21 cellular contexts compared by ENCODE assay signal in the genomic region with DNA sequence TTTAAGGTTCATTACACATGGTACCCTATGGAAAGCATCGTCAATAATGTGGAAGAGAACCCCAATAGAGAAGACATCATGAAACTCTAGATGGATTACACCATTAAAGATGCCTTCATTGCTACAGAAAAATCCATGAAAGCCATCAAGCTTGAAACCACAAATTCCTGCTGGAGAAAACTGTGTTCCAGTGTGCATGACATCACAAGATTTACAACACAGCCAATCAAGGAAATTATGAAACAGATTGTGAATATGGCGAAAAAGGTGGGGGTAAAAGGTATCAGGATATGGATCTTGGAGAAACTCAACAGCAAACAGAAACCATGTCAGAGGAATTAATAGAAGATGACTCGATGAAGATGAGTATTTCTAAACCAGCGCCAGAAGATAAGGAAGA.
A peak's percentile ranks its signal among the peaks of the same experiment; 100 is the strongest.
DNase-seq lines count a peak whose midpoint lies in the region; ATAC-seq and TF ChIP-seq lines count a peak whose summit lies in the region.
"Had no signal": no experiment of that assay in that cellular context is flagged by ENCODE, and none has a peak within 500 bp of the region (broad histone marks: within the 10 kb centered on the region; RNA-seq: fewer than 3 reads in every experiment).

No MANE protein-coding gene starts in this region.

- no peak overlapping the region for H3K27ac Mint-ChIP-seq in glutamatergic neuron (ENCODE audit: unreplicated experiment)
- H3K27ac Mint-ChIP-seq: B cell; CD4-positive, CD25-positive, alpha-beta regulatory T cell; CD8-positive, alpha-beta T cell had no signal

- DNase-seq in ACHN: peak; percentile 23
- peak; percentile 1 for DNase-seq in Caki2 (ENCODE audit: low read depth)
- DNase-seq in amniotic epithelial cell (ENCODE audit: low read depth): peak; percentile 3
- peak; percentile 9 for DNase-seq in kidney epithelial cell (ENCODE audit: low read depth)
- DNase-seq in MV-4-11 (lab: John Stamatoyannopoulos, UW): no peak
- no peak for DNase-seq in iPS-NIHi11 (ENCODE audit: low spot score)
- no peak for DNase-seq in glutamatergic neuron
- DNase-seq: Caco-2; CD4-positive, CD25-positive, alpha-beta regulatory T cell; CD8-positive, alpha-beta T cell; DMS 273 treated with DMSO at 0.1 percent for 48 hours; DMS79; EL; GDM1; GM23248; H7; HCEC 1CT had no signal

- no peaks in the 10 kb centered on the region for H3K27me3 ChIP-seq in kidney epithelial cell (ENCODE audit: control insufficient read depth, insufficient read depth, low read length)
- H3K27me3 ChIP-seq: BLaER1 had no signal

- no peaks in the 10 kb centered on the region for H3K4me1 Mint-ChIP-seq in glutamatergic neuron (ENCODE audit: low read depth, unreplicated experiment)
- H3K4me1 Mint-ChIP-seq: B cell; CD4-positive, CD25-positive, alpha-beta regulatory T cell had no signal

- H3K4me3 Mint-ChIP-seq in glutamatergic neuron (ENCODE audit: unreplicated experiment): no peak overlapping the region
- H3K4me3 Mint-ChIP-seq: B cell; CD4-positive, CD25-positive, alpha-beta regulatory T cell; CD8-positive, alpha-beta T cell had no signal

- no peak for ATAC-seq in GM19452 (IDR thresholded peaks at IDR 0.05; ENCODE audit: unreplicated experiment)
- ATAC-seq: CD8-positive, alpha-beta T cell; GM12878 had no signal

- TF ChIP-seq CTCF in kidney epithelial cell (IDR thresholded peaks at IDR 0.05; ENCODE audit: insufficient read depth, low read length, poor library complexity, severe bottlenecking) (no peak), glutamatergic neuron (IDR thresholded peaks at IDR 0.05; ENCODE audit: partially characterized antibody, unreplicated experiment) (no peak)

- H3K4me3 ChIP-seq in kidney epithelial cell (ENCODE audit: low read depth, low read length): no peak overlapping the region
- H3K4me3 ChIP-seq: BLaER1, GM12878, GM23248 had no signal

- no peaks in the 10 kb centered on the region for H3K9me3 Mint-ChIP-seq in glutamatergic neuron (ENCODE audit: unreplicated experiment)
- H3K9me3 Mint-ChIP-seq: CD8-positive, alpha-beta T cell had no signal

- no peaks in the 10 kb centered on the region for H3K36me3 Mint-ChIP-seq in glutamatergic neuron (ENCODE audit: unreplicated experiment)
- H3K36me3 Mint-ChIP-seq: CD4-positive, CD25-positive, alpha-beta regulatory T cell; CD8-positive, alpha-beta T cell had no signal

- H3K36me3 ChIP-seq in kidney epithelial cell (ENCODE audit: control insufficient read depth, insufficient read depth, low read length): no peaks in the 10 kb centered on the region
- H3K36me3 ChIP-seq: BLaER1 had no signal

- in situ Hi-C loops in ACHN (cut with HindIII; ENCODE audit: low pct_ligation_motif_present, low pct_unique_long_range_greater_than_20kb, low sequenced_read_pairs) (no loop called here), Caki2 (cut with HindIII; ENCODE audit: low pct_unique_long_range_greater_than_20kb, low sequenced_read_pairs) (no loop called here)

- no peaks in the 10 kb centered on the region for H3K27me3 Mint-ChIP-seq in glutamatergic neuron (ENCODE audit: unreplicated experiment)
- H3K27me3 Mint-ChIP-seq: B cell; CD4-positive, CD25-positive, alpha-beta regulatory T cell had no signal

Comparison
In these comparisons a context has a peak if more than half of its experiments do, and no peak if none do; other contexts are left out.
1. DNase-seq: peak in ACHN (single experiment), Caki2 (single experiment), amniotic epithelial cell (single experiment) and kidney epithelial cell (single experiment); none in MV-4-11 (single experiment), iPS-NIHi11 (single experiment) and glutamatergic neuron (single experiment).